ENCODE assay signal across 8 cellular contexts in genomic region chr4:121800638-121800960, GRCh38. TPM values are rescaled to one million over a fixed set of nuclear protein-coding genes. Genes with fewer than 3 reads are reported as not detected.
DNase-seq lines count a peak whose midpoint lies in the region; ATAC-seq and TF ChIP-seq lines count a peak whose summit lies in the region.

No MANE protein-coding gene starts in this region.

- H3K4me1 ChIP-seq in tibial nerve: peaks cover 0 to 57% (median 10%) of the 10 kb centered on the region in 4 donors

- no peaks in the 10 kb centered on the region for H3K27me3 ChIP-seq in layer of hippocampus (ENCODE audit: control insufficient read depth, insufficient read depth, low read length)
- H3K27me3 ChIP-seq in tibial nerve: no peaks in the 10 kb centered on the region

- WGBS in adipose tissue, 3 donors: 30 to 38% (median 37%) methylated on average over 8 of the region's 8 CpGs
- WGBS in tibial nerve, 2 donors: 27 to 42% methylated on average over 8 of the region's 8 CpGs

- no peak for TF ChIP-seq CTCF in 22Rv1 (IDR thresholded peaks at IDR 0.05)
- TF ChIP-seq CTCF in tibial nerve (IDR thresholded peaks at IDR 0.05): no peak

- H3K27ac ChIP-seq in 22Rv1 (peak overlapping the region; percentile 78), adipose tissue (ENCODE audit: low read depth, low read length) (peak overlapping the region; percentile 53), layer of hippocampus (ENCODE audit: low read depth, low read length) (peak overlapping the region; percentile 74), tibial nerve (peak overlapping the region; percentile 85 to 98 (median 92))

- peaks cover 0 to 31% (median 4%) of the 10 kb centered on the region in 3 donors for H3K36me3 ChIP-seq in tibial nerve

- peak; percentile 4 for ATAC-seq in GM19328 (IDR thresholded peaks at IDR 0.05; ENCODE audit: unreplicated experiment)
- peak; percentile 12 for ATAC-seq in HG03378 (IDR thresholded peaks at IDR 0.05; ENCODE audit: unreplicated experiment)

- H3K4me3 ChIP-seq in tibial nerve: peak overlapping the region; percentile 66 to 86 (median 81)

- DNase-seq in tibial nerve (ENCODE audit: low spot score in 2 of 2) (no peak), cerebellar nuclear complex (lab: John Stamatoyannopoulos, UW) (no peak), Ammon's horn (ENCODE audit: low spot score) (no peak)

- H3K9me3 ChIP-seq in tibial nerve: no peaks in the 10 kb centered on the region

- TF ChIP-seq EP300 in tibial nerve (IDR thresholded peaks at IDR 0.05): no peak

- TF ChIP-seq POLR2A in tibial nerve (IDR thresholded peaks at IDR 0.05): no peak

RNA-seq across cellular contexts. Expression of gene EXOSC9, which starts 0.5 kb away (rescaled TPM):
- polyA plus RNA-seq in adipose tissue: 10 to 100 TPM; 10.8 to 16.1 (median 15.6) TPM
- total RNA-seq in tibial nerve: 10 to 100 TPM; 20.1 to 32.7 (median 26.6) TPM

RNA-seq across cellular contexts. Expression of gene CCNA2, which starts 23.1 kb away (rescaled TPM):
- polyA plus RNA-seq in adipose tissue: 1 to 10 TPM in 1 of 3 donors, under 1 TPM in 2; 0.28 to 1.2 (median 0.41) TPM
- total RNA-seq in tibial nerve: 1 to 10 TPM; 1.2 to 5.2 (median 3.4) TPM

RNA-seq across cellular contexts. Expression of gene SMIM43, which starts 35.6 kb away (rescaled TPM):
- polyA plus RNA-seq in adipose tissue: under 1 TPM in 2 of 3 donors, not detected in 1; 0.02 to 0.90 TPM
- 1 to 10 TPM; 2.2 to 5.7 (median 4.6) TPM for total RNA-seq in tibial nerve
